Comparison of ENCODE assay signal across 1 cellular context in genomic region chr7:101273126-101273525, GRCh38.
TF ChIP-seq lines count a peak whose summit lies in the region.

No MANE protein-coding gene starts in this region.

TF ChIP-seq in H1, 55 proteins besides CTCF, POLR2A, EP300 and RAD21:
- TF ChIP-seq ZNF274 (IDR thresholded peaks at IDR 0.05; ENCODE audit: borderline replicate concordance, extremely low read depth, low read length) (no peak), TEAD4 (IDR thresholded peaks at IDR 0.05; ENCODE audit: low read depth, low read length) (no peak), SAP30 (IDR thresholded peaks at IDR 0.05; ENCODE audit: insufficient read depth, insufficient replicate concordance, low read length) (no peak), TBP (IDR thresholded peaks at IDR 0.05; ENCODE audit: low read depth, low read length) (no peak), JUND (IDR thresholded peaks at IDR 0.05; ENCODE audit: low read length) (no peak), RXRA (IDR thresholded peaks at IDR 0.05; ENCODE audit: insufficient read depth, low read depth, low read length) (no peak), KDM4A (IDR thresholded peaks at IDR 0.05; ENCODE audit: low read depth, low read length, severe bottlenecking) (no peak), NANOG (IDR thresholded peaks at IDR 0.05; ENCODE audit: insufficient read depth, low read depth, low read length, poor library complexity, severe bottlenecking) (no peak), KDM5A (IDR thresholded peaks at IDR 0.05; ENCODE audit: low read length) (no peak), RFX5 (IDR thresholded peaks at IDR 0.05; ENCODE audit: borderline replicate concordance, low read depth, low read length) (no peak), FOSL1 (IDR thresholded peaks at IDR 0.05; ENCODE audit: insufficient read depth, low read depth, low read length) (no peak), USF2 (IDR thresholded peaks at IDR 0.05; ENCODE audit: low read length) (no peak), NRF1 (IDR thresholded peaks at IDR 0.05; ENCODE audit: low read depth, low read length) (no peak), HDAC6 (IDR thresholded peaks at IDR 0.05; ENCODE audit: low read depth, low read length) (no peak), SP1 (IDR thresholded peaks at IDR 0.05; ENCODE audit: low read depth, low read length) (no peak), KDM1A (IDR thresholded peaks at IDR 0.05; ENCODE audit: borderline replicate concordance, low read length) (no peak), ATF2 (IDR thresholded peaks at IDR 0.05; ENCODE audit: low read length) (no peak), SIX5 (IDR thresholded peaks at IDR 0.05; ENCODE audit: low read depth, low read length) (no peak), CTBP2 (IDR thresholded peaks at IDR 0.05; ENCODE audit: borderline replicate concordance, insufficient read depth, insufficient read length, low read length) (no peak), EZH2 (IDR thresholded peaks at IDR 0.05; ENCODE audit: low read depth, low read length, severe bottlenecking) (no peak)
